Comparison of ENCODE assay signal across 1 cellular context in genomic region chr14:94161979-94162378, GRCh38.
TF ChIP-seq lines count a peak whose summit lies in the region.

No MANE protein-coding gene starts in this region.

TF ChIP-seq in SK-N-SH, 30 proteins besides CTCF, POLR2A, EP300 and RAD21 (continued from another document):
- TF ChIP-seq, protein P1, sequence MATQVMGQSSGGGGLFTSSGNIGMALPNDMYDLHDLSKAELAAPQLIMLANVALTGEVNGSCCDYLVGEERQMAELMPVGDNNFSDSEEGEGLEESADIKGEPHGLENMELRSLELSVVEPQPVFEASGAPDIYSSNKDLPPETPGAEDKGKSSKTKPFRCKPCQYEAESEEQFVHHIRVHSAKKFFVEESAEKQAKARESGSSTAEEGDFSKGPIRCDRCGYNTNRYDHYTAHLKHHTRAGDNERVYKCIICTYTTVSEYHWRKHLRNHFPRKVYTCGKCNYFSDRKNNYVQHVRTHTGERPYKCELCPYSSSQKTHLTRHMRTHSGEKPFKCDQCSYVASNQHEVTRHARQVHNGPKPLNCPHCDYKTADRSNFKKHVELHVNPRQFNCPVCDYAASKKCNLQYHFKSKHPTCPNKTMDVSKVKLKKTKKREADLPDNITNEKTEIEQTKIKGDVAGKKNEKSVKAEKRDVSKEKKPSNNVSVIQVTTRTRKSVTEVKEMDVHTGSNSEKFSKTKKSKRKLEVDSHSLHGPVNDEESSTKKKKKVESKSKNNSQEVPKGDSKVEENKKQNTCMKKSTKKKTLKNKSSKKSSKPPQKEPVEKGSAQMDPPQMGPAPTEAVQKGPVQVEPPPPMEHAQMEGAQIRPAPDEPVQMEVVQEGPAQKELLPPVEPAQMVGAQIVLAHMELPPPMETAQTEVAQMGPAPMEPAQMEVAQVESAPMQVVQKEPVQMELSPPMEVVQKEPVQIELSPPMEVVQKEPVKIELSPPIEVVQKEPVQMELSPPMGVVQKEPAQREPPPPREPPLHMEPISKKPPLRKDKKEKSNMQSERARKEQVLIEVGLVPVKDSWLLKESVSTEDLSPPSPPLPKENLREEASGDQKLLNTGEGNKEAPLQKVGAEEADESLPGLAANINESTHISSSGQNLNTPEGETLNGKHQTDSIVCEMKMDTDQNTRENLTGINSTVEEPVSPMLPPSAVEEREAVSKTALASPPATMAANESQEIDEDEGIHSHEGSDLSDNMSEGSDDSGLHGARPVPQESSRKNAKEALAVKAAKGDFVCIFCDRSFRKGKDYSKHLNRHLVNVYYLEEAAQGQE (IDR thresholded peaks at IDR 0.05; ENCODE audit: low read depth, low read length): no peak
- TF ChIP-seq USF1 (IDR thresholded peaks at IDR 0.05; ENCODE audit: borderline replicate concordance, low read depth): no peak
